In the genomic region with DNA sequence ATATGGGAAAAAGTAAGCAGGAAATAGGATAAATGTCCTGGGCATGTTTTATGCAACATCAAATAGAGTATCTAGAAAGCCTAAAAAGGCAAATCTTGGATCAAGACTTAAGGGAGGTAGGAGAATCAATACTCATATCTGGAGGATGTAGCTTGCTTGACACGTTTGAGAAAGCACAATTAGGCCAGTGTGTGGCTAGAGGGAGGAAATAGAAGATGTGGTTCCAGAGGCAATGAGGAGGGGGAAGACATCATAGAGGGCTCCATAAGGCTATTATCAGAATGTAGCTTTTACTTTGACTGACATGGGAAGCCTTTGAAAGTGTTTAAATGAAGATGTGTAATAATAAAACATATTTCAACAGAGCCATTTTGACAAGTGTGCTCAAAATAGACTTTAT, we compare ENCODE assay signal across 33 cellular contexts.
"Had no signal": no experiment of that assay in that cellular context is flagged by ENCODE, and none has a peak within 500 bp of the region (broad histone marks: within the 10 kb centered on the region; RNA-seq: fewer than 3 reads in every experiment).

No MANE protein-coding gene starts in this region.

- H3K27ac Mint-ChIP-seq: activated B cell treated with CpG ODN at 0.5 μM for 24 hours; activated CD8-positive, alpha-beta T cell treated with anti-CD3 and anti-CD28 coated beads for 36 hours; activated naive CD4-positive, alpha-beta T cell treated with anti-CD3 and anti-CD28 coated beads, Interleukin-2, amount 50 U/mL, for 24 hours; activated naive CD8-positive, alpha-beta T cell treated with anti-CD3 and anti-CD28 coated beads for 36 hours; activated naive CD8-positive, alpha-beta T cell treated with anti-CD3 and anti-CD28 coated beads, Interleukin-2, amount 50 U/mL, for 24 hours; activated T-helper 17 cell treated with anti-CD3 and anti-CD28 coated beads, Interleukin-2, amount 50 U/mL, for 72 hours; effector memory CD8-positive, alpha-beta T cell; T-helper 17 cell; T-helper 2 cell treated with Interferon-gamma antibody and Interleukin-4, amounts not matched to agents 5 μg/mL and 100 μg/mL, for 36 hours had no signal

- H3K9me3 Mint-ChIP-seq: activated B cell treated with CpG ODN at 0.5 μM for 24 hours; activated naive CD8-positive, alpha-beta T cell treated with anti-CD3 and anti-CD28 coated beads, Interleukin-2, amount 50 U/mL, for 24 hours had no signal

- H3K36me3 Mint-ChIP-seq: activated naive CD4-positive, alpha-beta T cell treated with anti-CD3 and anti-CD28 coated beads, Interleukin-2, amount 50 U/mL, for 24 hours; activated naive CD8-positive, alpha-beta T cell treated with anti-CD3 and anti-CD28 coated beads for 36 hours had no signal

- H3K9me3 ChIP-seq: adrenal gland, body of pancreas, esophagus squamous epithelium, gastroesophageal sphincter had no signal

- H3K27me3 Mint-ChIP-seq: activated B cell treated with CpG ODN at 0.5 μM for 24 hours; activated CD8-positive, alpha-beta T cell treated with anti-CD3 and anti-CD28 coated beads for 36 hours; activated naive CD4-positive, alpha-beta T cell treated with anti-CD3 and anti-CD28 coated beads, Interleukin-2, amount 50 U/mL, for 24 hours; activated naive CD8-positive, alpha-beta T cell treated with anti-CD3 and anti-CD28 coated beads for 36 hours; activated naive CD8-positive, alpha-beta T cell treated with anti-CD3 and anti-CD28 coated beads, Interleukin-2, amount 50 U/mL, for 24 hours; activated T-helper 17 cell treated with anti-CD3 and anti-CD28 coated beads, Interleukin-2, amount 50 U/mL, for 72 hours; effector memory CD8-positive, alpha-beta T cell; T-helper 17 cell had no signal

- H3K27me3 ChIP-seq: adrenal gland, body of pancreas, esophagus squamous epithelium, gastroesophageal sphincter had no signal

- ATAC-seq: activated CD4-positive, CD25-positive, alpha-beta regulatory T cell treated with anti-CD3 and anti-CD28 coated beads, Interleukin-2, amount 50 U/mL, for 24 hours; activated CD8-positive, alpha-beta T cell treated with anti-CD3 and anti-CD28 coated beads for 36 hours; activated naive CD8-positive, alpha-beta T cell treated with anti-CD3 and anti-CD28 coated beads, Interleukin-2, amount 50 U/mL, for 24 hours; activated T-cell treated with anti-CD3 and anti-CD28 coated beads, Interleukin-2, amount 50 U/mL, for 4 hours; activated T-helper 17 cell treated with anti-CD3 and anti-CD28 coated beads, Interleukin-2, amount 50 U/mL, for 72 hours; body of pancreas; effector memory CD8-positive, alpha-beta T cell; gastroesophageal sphincter; T-helper 17 cell had no signal

- DNase-seq: activated B cell treated with CpG ODN at 0.5 μM for 24 hours; activated CD4-positive, alpha-beta T cell treated with anti-CD3 and anti-CD28 coated beads for 48 hours; activated CD4-positive, alpha-beta T cell treated with anti-CD3 and anti-CD28 coated beads, Interleukin-2, amount 50 U/mL, for 1 hour; activated CD4-positive, alpha-beta T cell treated with anti-CD3 and anti-CD28 coated beads, Interleukin-2, amount 50 U/mL, for 48 hours; activated CD8-positive, alpha-beta memory T cell treated with anti-CD3 and anti-CD28 coated beads for 24 hours; activated CD8-positive, alpha-beta T cell treated with anti-CD3 and anti-CD28 coated beads for 36 hours; activated effector memory CD4-positive, alpha-beta T cell treated with Interleukin-2 at 50 U/mL for 16 hours; activated gamma-delta T cell treated with Interleukin-2 at 50 U/mL for 16 hours; activated naive CD4-positive, alpha-beta T cell treated with Interleukin-2 at 50 U/mL for 16 hours; activated naive CD8-positive, alpha-beta T cell treated with anti-CD3 and anti-CD28 coated beads for 36 hours; activated naive CD8-positive, alpha-beta T cell treated with anti-CD3 and anti-CD28 coated beads, Interleukin-2, amount 50 U/mL, for 24 hours; activated T-cell treated with anti-CD3 and anti-CD28 coated beads, Interleukin-2, amount 50 U/mL, for 4 hours; adrenal gland; amygdala; aorta; body of pancreas; caudate nucleus; cortex of kidney; dermis blood vessel endothelial cell; effector CD4-positive, alpha-beta T cell; effector memory CD8-positive, alpha-beta T cell; esophagus squamous epithelium; foreskin melanocyte; head of caudate nucleus; T-helper 17 cell; T1000; WERI-Rb-1 had no signal

- H3K4me1 Mint-ChIP-seq: activated B cell treated with CpG ODN at 0.5 μM for 24 hours; activated naive CD4-positive, alpha-beta T cell treated with anti-CD3 and anti-CD28 coated beads, Interleukin-2, amount 50 U/mL, for 24 hours; activated naive CD8-positive, alpha-beta T cell treated with anti-CD3 and anti-CD28 coated beads for 36 hours; activated naive CD8-positive, alpha-beta T cell treated with anti-CD3 and anti-CD28 coated beads, Interleukin-2, amount 50 U/mL, for 24 hours; activated T-helper 17 cell treated with anti-CD3 and anti-CD28 coated beads, Interleukin-2, amount 50 U/mL, for 72 hours; T-helper 17 cell had no signal

- H3K36me3 ChIP-seq: adrenal gland, esophagus squamous epithelium, gastroesophageal sphincter, WERI-Rb-1 had no signal

- H3K4me3 ChIP-seq: adrenal gland, body of pancreas, esophagus squamous epithelium, gastroesophageal sphincter had no signal

- H3K27ac ChIP-seq: adrenal gland, body of pancreas, epithelial cell of prostate, esophagus squamous epithelium, gastroesophageal sphincter, WERI-Rb-1 had no signal

- H3K4me3 Mint-ChIP-seq: activated B cell treated with CpG ODN at 0.5 μM for 24 hours; activated CD8-positive, alpha-beta T cell treated with anti-CD3 and anti-CD28 coated beads for 36 hours; activated naive CD4-positive, alpha-beta T cell treated with anti-CD3 and anti-CD28 coated beads, Interleukin-2, amount 50 U/mL, for 24 hours; activated naive CD8-positive, alpha-beta T cell treated with anti-CD3 and anti-CD28 coated beads for 36 hours; activated naive CD8-positive, alpha-beta T cell treated with anti-CD3 and anti-CD28 coated beads, Interleukin-2, amount 50 U/mL, for 24 hours; activated T-cell treated with anti-CD3 and anti-CD28 coated beads, Interleukin-2, amount 50 U/mL, for 4 hours; activated T-helper 17 cell treated with anti-CD3 and anti-CD28 coated beads, Interleukin-2, amount 50 U/mL, for 72 hours; effector memory CD8-positive, alpha-beta T cell; T-helper 17 cell; T-helper 2 cell treated with Interferon-gamma antibody and Interleukin-4, amounts not matched to agents 5 μg/mL and 100 μg/mL, for 36 hours had no signal

- H3K4me1 ChIP-seq: adrenal gland, body of pancreas, esophagus squamous epithelium, gastroesophageal sphincter had no signal
